ENCODE assay signal across 10 cellular contexts in genomic region chr22:18032455-18033101, GRCh38. TPM values are rescaled to one million over a fixed set of nuclear protein-coding genes. Genes with fewer than 3 reads are reported as not detected.
DNase-seq lines count a peak whose midpoint lies in the region; TF ChIP-seq lines count a peak whose summit lies in the region.
"Had no signal": no experiment of that assay in that cellular context is flagged by ENCODE, and none has a peak within 500 bp of the region (broad histone marks: within the 10 kb centered on the region; RNA-seq: fewer than 3 reads in every experiment).

No MANE protein-coding gene starts in this region.

- H3K9me3 Mint-ChIP-seq in CD4-positive, alpha-beta memory T cell, result no peaks in the 10 kb centered on the region

- no peak overlapping the region for H3K4me3 ChIP-seq in transverse colon
- no peak overlapping the region for H3K4me3 ChIP-seq in CD4-positive, alpha-beta memory T cell (ENCODE audit: low read length in 2 of 2)

- POLR2A ChIA-PET in CD4-positive, alpha-beta memory T cell (lab: Charles Lee; ENCODE audit: partially characterized antibody), result interaction anchor here (0.6 kb wide), 1 partner anchor 167 kb away, joined by 3 read pairs; no protein-coding TSS in a partner anchor

- no peaks in the 10 kb centered on the region for H3K4me1 Mint-ChIP-seq in CD4-positive, alpha-beta memory T cell

- no peak overlapping the region for H3K4me3 Mint-ChIP-seq in CD4-positive, alpha-beta memory T cell

- H3K27ac ChIP-seq in transverse colon, result peak overlapping the region; percentile 61 to 79 (median 70)
- H3K27ac ChIP-seq in CD4-positive, alpha-beta memory T cell (ENCODE audit: low read depth, low read length), result no peak overlapping the region
- H3K27ac ChIP-seq: 22Rv1 had no signal

- H3K36me3 ChIP-seq in transverse colon, result no peaks in the 10 kb centered on the region
- no peaks in the 10 kb centered on the region for H3K36me3 ChIP-seq in CD4-positive, alpha-beta memory T cell (ENCODE audit: insufficient read depth, low read length)

- DNase-seq in NCI-H2171 treated with DMSO at 0.1 percent for 48 hours (lab: John Stamatoyannopoulos, UW) (peak; percentile 67), NCI-H2171 (lab: John Stamatoyannopoulos, UW) (no peak), astrocyte of the hippocampus (ENCODE audit: low read depth, low spot score) (peak; percentile 70), iris pigment epithelial cell (ENCODE audit: low read depth) (peak; percentile 43), transverse colon (no peak), GM20000 (ENCODE audit: low spot score) (no peak), NCI-H146 treated with DMSO at 0.1 percent for 48 hours (lab: John Stamatoyannopoulos, UW; ENCODE audit: unreplicated experiment) (no peak)
- no peak for DNase-seq in CD4-positive, alpha-beta memory T cell
- DNase-seq: stimulated activated naive CD4-positive, alpha-beta T cell had no signal

- TF ChIP-seq EP300 in transverse colon (IDR thresholded peaks at IDR 0.05; ENCODE audit: low read depth), result no peak

- H3K4me1 ChIP-seq in transverse colon, result peaks cover 0 to 8% (median 3%) of the 10 kb centered on the region in 4 donors
- H3K4me1 ChIP-seq in CD4-positive, alpha-beta memory T cell (ENCODE audit: insufficient read depth, low read length), result no peaks in the 10 kb centered on the region

- no peaks in the 10 kb centered on the region for H3K27me3 ChIP-seq in transverse colon
- H3K27me3 ChIP-seq in CD4-positive, alpha-beta memory T cell (ENCODE audit: insufficient read depth, low read length), result no peaks in the 10 kb centered on the region

- CTCF ChIA-PET in CD4-positive, alpha-beta memory T cell (lab: Charles Lee; ENCODE audit: partially characterized antibody), result no interaction called here

- in situ Hi-C loops in transverse colon (cut with MboI; ENCODE audit: low pct_ligation_motif_present in 1 of 4, low pct_unique_long_range_greater_than_20kb in 1 of 4, low sequenced_read_pairs in 3 of 4), result no loop called here

- H3K36me3 Mint-ChIP-seq in CD4-positive, alpha-beta memory T cell, result no peaks in the 10 kb centered on the region

- peaks cover 0 to 11% of the 10 kb centered on the region in 2 donors for H3K27me3 Mint-ChIP-seq in CD4-positive, alpha-beta memory T cell

- TF ChIP-seq CTCF in transverse colon (IDR thresholded peaks at IDR 0.05) (no peak), GM20000 (IDR thresholded peaks at IDR 0.05; ENCODE audit: extremely low read depth, missing control alignments) (no peak)

- intact Hi-C loops in transverse colon (cut with DNase I; ENCODE audit: low total_unique reads), result no loop called here
- intact Hi-C loops in CD4-positive, alpha-beta memory T cell (cut with micrococcal nuclease), result no loop called here

- WGBS in transverse colon (ENCODE audit: low coverage in 1 of 2), 2 donors, result 69 to 75% methylated on average over 2 to 6 of the region's 6 CpGs

- no peak for TF ChIP-seq POLR2A in transverse colon (IDR thresholded peaks at IDR 0.05)

- no peak overlapping the region for H3K27ac Mint-ChIP-seq in CD4-positive, alpha-beta memory T cell

- H3K9me3 ChIP-seq in transverse colon, result no peaks in the 10 kb centered on the region
- no peaks in the 10 kb centered on the region for H3K9me3 ChIP-seq in CD4-positive, alpha-beta memory T cell (ENCODE audit: control insufficient read depth in 1 of 2, low read length in 2 of 2)

RNA-seq across cellular contexts. Expression of gene MICAL3, which starts 8.2 kb away (rescaled TPM):
- 100 to 1,000 TPM in 2 of 4 donors, 10 to 100 TPM in 2; 84.2 to 290 (median 151) TPM for total RNA-seq in transverse colon
- 10 to 100 TPM; 25.9 to 28.9 TPM for total RNA-seq in CD4-positive, alpha-beta memory T cell
- polyA plus RNA-seq in CD4-positive, alpha-beta memory T cell, result 1 to 10 TPM in 1 of 2 donors, under 1 TPM in 1; 0.97 to 2.9 TPM

RNA-seq across cellular contexts. Expression of gene PEX26, which starts 45.2 kb away (rescaled TPM):
- total RNA-seq in transverse colon, result 100 to 1,000 TPM in 2 of 4 donors, 10 to 100 TPM in 2; 46.4 to 211 (median 93.4) TPM
- 10 to 100 TPM; 39.1 to 39.6 TPM for total RNA-seq in CD4-positive, alpha-beta memory T cell
- polyA plus RNA-seq in CD4-positive, alpha-beta memory T cell, result 1 to 10 TPM; 1.4 to 6.3 TPM

Comparison
In these comparisons a context has a peak if more than half of its experiments do, and no peak if none do; other contexts are left out.
1. DNase-seq: peak in NCI-H2171 treated with DMSO at 0.1 percent for 48 hours (single experiment), astrocyte of the hippocampus (single experiment) and iris pigment epithelial cell (single experiment); none in NCI-H2171 (single experiment), transverse colon (single experiment), GM20000 (single experiment), NCI-H146 treated with DMSO at 0.1 percent for 48 hours (single experiment) and CD4-positive, alpha-beta memory T cell (0 of 5).